8 cellular contexts compared by ENCODE assay signal in genomic region chr2:42974697-42975357, GRCh38.
A peak's percentile ranks its signal among the peaks of the same experiment; 100 is the strongest.
DNase-seq lines count a peak whose midpoint lies in the region; ATAC-seq, FAIRE-seq and TF ChIP-seq lines count a peak whose summit lies in the region.

No MANE protein-coding gene starts in this region.

- H3K79me2 ChIP-seq in Karpas-422 (ENCODE audit: low read length): no peaks in the 10 kb centered on the region

- DNase-seq in D721Med (ENCODE audit: insufficient read length, low spot score): peak; percentile 72
- DNase-seq in Karpas-422: peak; percentile 66
- peak; percentile 56 for DNase-seq in activated CD4-positive, CD25-positive, alpha-beta regulatory T cell treated with anti-CD3 and anti-CD28 coated beads, Interleukin-2, amount 50 U/mL, for 72 hours
- DNase-seq in cerebellar cortex (ENCODE audit: low spot score): peak; percentile 50
- DNase-seq in kidney tubule cell (ENCODE audit: low spot score): peak; percentile 90
- peak; percentile 18 to 38 for DNase-seq in stimulated activated CD4-positive, alpha-beta T cell treated with anti-CD3 and anti-CD28 coated beads, Interleukin-15, amount 100 ng/mL, for 48 hours (ENCODE audit: low read depth in 2 of 2)

- H2AFZ ChIP-seq in Karpas-422 (ENCODE audit: low read length): no peak overlapping the region

- peak; percentile 86 for TF ChIP-seq CTCF in D721Med (IDR thresholded peaks at IDR 0.05; ENCODE audit: insufficient read depth, missing control alignments)

- no peak overlapping the region for H3K9ac ChIP-seq in Karpas-422 (ENCODE audit: low read length)

- no peak overlapping the region for H3K4me3 ChIP-seq in Karpas-422 (ENCODE audit: low read length)

- no peak for FAIRE-seq in D721Med (lab: Jason Lieb, UNC)

- no peaks in the 10 kb centered on the region for H3K9me2 ChIP-seq in Karpas-422 (replicated peaks; ENCODE audit: insufficient read depth, low read length)

- no peaks in the 10 kb centered on the region for H3K36me3 ChIP-seq in Karpas-422 (ENCODE audit: insufficient read depth, low read length)

- no peaks in the 10 kb centered on the region for H3K4me1 ChIP-seq in Karpas-422 (ENCODE audit: low read length)

- no peak overlapping the region for H3K27ac ChIP-seq in Karpas-422 (ENCODE audit: low read length)

- no peaks in the 10 kb centered on the region for H3K27me3 ChIP-seq in Karpas-422 (ENCODE audit: low read length)

- no peaks in the 10 kb centered on the region for H3K9me3 ChIP-seq in Karpas-422 (ENCODE audit: low read length)

- H3K4me2 ChIP-seq in Karpas-422 (ENCODE audit: low read depth, low read length, poor library complexity, severe bottlenecking): no peak overlapping the region

- ATAC-seq in GM18868 (IDR thresholded peaks at IDR 0.05; ENCODE audit: unreplicated experiment) (no peak), GM21786 (IDR thresholded peaks at IDR 0.05; ENCODE audit: unreplicated experiment) (no peak)

- H4K20me1 ChIP-seq in Karpas-422 (ENCODE audit: insufficient read depth, low read depth, low read length): no peaks in the 10 kb centered on the region

Comparison
In these comparisons a context has a peak if more than half of its experiments do, and no peak if none do; other contexts are left out.
1. DNase-seq: peak in every context shown above with its lines; median percentile 90 in kidney tubule cell; 72 in D721Med; 66 in Karpas-422; 56 in activated CD4-positive, CD25-positive, alpha-beta regulatory T cell treated with anti-CD3 and anti-CD28 coated beads, Interleukin-2, amount 50 U/mL, for 72 hours; 50 in cerebellar cortex; 28 in stimulated activated CD4-positive, alpha-beta T cell treated with anti-CD3 and anti-CD28 coated beads, Interleukin-15, amount 100 ng/mL, for 48 hours.